8 cellular contexts compared by ENCODE assay signal in genomic region chr1:101291562-101292035, GRCh38. TPM values are rescaled to one million over a fixed set of nuclear protein-coding genes. Genes with fewer than 3 reads are reported as not detected.
DNase-seq lines count a peak whose midpoint lies in the region; ATAC-seq, FAIRE-seq and TF ChIP-seq lines count a peak whose summit lies in the region.

No MANE protein-coding gene starts in this region.

- peak overlapping the region; percentile 67 for H3K27ac Mint-ChIP-seq in activated T-helper 2 cell treated with anti-CD3 and anti-CD28 coated beads, Interferon-gamma antibody, Interleukin-2, Interleukin-4, amounts not matched to agents 10 μg/mL and 5 μg/mL and 100 μg/mL, durations not matched to agents 14 hours and 24 hours and 36 hours

- CTCF ChIA-PET in HepG2 (lab: Yijun Ruan, JAX; ENCODE audit: low intra/inter-chr PET ratio, low total read pairs): no interaction called here

- H3K27me3 ChIP-seq in HepG2 (ENCODE audit: control insufficient read depth in 1 of 2, insufficient read depth in 2 of 2, low read length in 2 of 2): no peaks in the 10 kb centered on the region

- FAIRE-seq in HepG2 (lab: Jason Lieb, UNC): peak; percentile 86

- no peaks in the 10 kb centered on the region for H3K9me3 Mint-ChIP-seq in activated T-helper 2 cell treated with anti-CD3 and anti-CD28 coated beads, Interferon-gamma antibody, Interleukin-2, Interleukin-4, amounts not matched to agents 10 μg/mL and 5 μg/mL and 100 μg/mL, durations not matched to agents 14 hours and 24 hours and 36 hours

- no peak overlapping the region for H3K9ac ChIP-seq in HepG2 (ENCODE audit: insufficient read depth, low read depth, low read length)

- TF ChIP-seq CTCF in AG09319 (IDR thresholded peaks at IDR 0.05; ENCODE audit: low read depth, low read length): no peak
- no peak for TF ChIP-seq CTCF in HepG2 (CRISPR knock-in tag; IDR thresholded peaks at IDR 0.05)

- POLR2A ChIA-PET in HepG2 (lab: Yijun Ruan, JAX): no interaction called here

- ATAC-seq in GM18511 (IDR thresholded peaks at IDR 0.05; ENCODE audit: unreplicated experiment) (peak; percentile 35), HepG2 (peak; percentile 79), GM21515 (IDR thresholded peaks at IDR 0.05; ENCODE audit: unreplicated experiment) (no peak)

- H3K9me3 ChIP-seq in HepG2 (ENCODE audit: low read length): no peaks in the 10 kb centered on the region

- H3K4me3 ChIP-seq in HepG2 (replicated peaks in 1 of 3; ENCODE audit: insufficient read depth in 1 of 3, low read depth in 2 of 3, low read length in 3 of 3): no peak overlapping the region

- DNase-seq in AG09319 (ENCODE audit: extremely low read depth, low read depth) (peak; percentile 69), NCI-H2107 (lab: John Stamatoyannopoulos, UW) (peak; percentile 49), HepG2 (ENCODE audit: low spot score) (peak; percentile 83), NCI-H1694 treated with DMSO at 0.1 percent for 48 hours (lab: John Stamatoyannopoulos, UW) (no peak), NCI-H82 treated with DMSO at 0.1 percent for 48 hours (lab: John Stamatoyannopoulos, UW; ENCODE audit: unreplicated experiment) (no peak)
- DNase-seq in activated T-helper 2 cell treated with anti-CD3 and anti-CD28 coated beads, Interferon-gamma antibody, Interleukin-2, Interleukin-4, amounts not matched to agents 10 μg/mL and 5 μg/mL and 100 μg/mL, durations not matched to agents 14 hours and 24 hours and 36 hours (ENCODE audit: low spot score): peak; percentile 50

- TF ChIP-seq RAD21 in HepG2 (CRISPR knock-in tag; IDR thresholded peaks at IDR 0.05): no peak

- H3K36me3 ChIP-seq in HepG2 (replicated peaks in 1 of 2; ENCODE audit: control insufficient read depth in 1 of 2, insufficient read depth in 2 of 2, low read length in 2 of 2): no peaks in the 10 kb centered on the region

- H3K4me3 Mint-ChIP-seq in activated T-helper 2 cell treated with anti-CD3 and anti-CD28 coated beads, Interferon-gamma antibody, Interleukin-2, Interleukin-4, amounts not matched to agents 10 μg/mL and 5 μg/mL and 100 μg/mL, durations not matched to agents 14 hours and 24 hours and 36 hours (ENCODE audit: low read depth): peak overlapping the region; percentile 46

- H3K4me1 ChIP-seq in HepG2 (ENCODE audit: insufficient read depth, low read length): peaks cover 51% of the 10 kb centered on the region

- 0% methylated on average over 2 of the region's 2 CpGs for WGBS in HepG2 (ENCODE audit: low lambda C conversion rate)

- BruUV-seq in HepG2 (replicated peaks; lab: Mats Ljungman, UMichigan): no TSS peak

- H3K27me3 Mint-ChIP-seq in activated T-helper 2 cell treated with anti-CD3 and anti-CD28 coated beads, Interferon-gamma antibody, Interleukin-2, Interleukin-4, amounts not matched to agents 10 μg/mL and 5 μg/mL and 100 μg/mL, durations not matched to agents 14 hours and 24 hours and 36 hours (ENCODE audit: low read depth): peaks cover 10% of the 10 kb centered on the region

- H3K4me1 Mint-ChIP-seq in activated T-helper 2 cell treated with anti-CD3 and anti-CD28 coated beads, Interferon-gamma antibody, Interleukin-2, Interleukin-4, amounts not matched to agents 10 μg/mL and 5 μg/mL and 100 μg/mL, durations not matched to agents 14 hours and 24 hours and 36 hours (ENCODE audit: low read depth): peaks cover 55% of the 10 kb centered on the region

- no peaks in the 10 kb centered on the region for H3K36me3 Mint-ChIP-seq in activated T-helper 2 cell treated with anti-CD3 and anti-CD28 coated beads, Interferon-gamma antibody, Interleukin-2, Interleukin-4, amounts not matched to agents 10 μg/mL and 5 μg/mL and 100 μg/mL, durations not matched to agents 14 hours and 24 hours and 36 hours (ENCODE audit: low read depth)

- H3K4me2 ChIP-seq in HepG2 (ENCODE audit: low read depth, low read length): peak overlapping the region; percentile 58

- H2AFZ ChIP-seq in HepG2 (ENCODE audit: low read length): no peak overlapping the region

- TF ChIP-seq EP300 in HepG2 (IDR thresholded peaks at IDR 0.05; ENCODE audit: low read depth in 2 of 2, low read length in 2 of 2): peak in 1 of 2 experiments; percentile 72; a peak in 1 of 4 replicates
- 0 out of 2 replicates have a peak, but pooled peaks have one; percentile 33 for TF ChIP-seq EP300 in HepG2 (CRISPR knock-in tag; IDR thresholded peaks at IDR 0.05; ENCODE audit: borderline replicate concordance)

- H3K27ac ChIP-seq in HepG2 (ENCODE audit: extremely low read length, insufficient read depth, low read length): peak overlapping the region; percentile 40

- intact Hi-C loops in activated T-helper 2 cell treated with anti-CD3 and anti-CD28 coated beads, Interferon-gamma antibody, Interleukin-2, Interleukin-4, amounts not matched to agents 10 μg/mL and 5 μg/mL and 100 μg/mL, durations not matched to agents 14 hours and 24 hours and 36 hours (cut with micrococcal nuclease): loop anchor here (1.0 to 10.0 kb wide), 13 partner anchors 31 to 847 kb away; partner anchors contain the start of gene VCAM1
- intact Hi-C loops in HepG2 (cut with micrococcal nuclease; ENCODE audit: unreplicated experiment): loop anchor here (1.0 kb wide), 1 partner anchor 54 kb away; the partner anchor contains the start of gene S1PR1

- TF ChIP-seq POLR2A in HepG2 (IDR thresholded peaks at IDR 0.05; ENCODE audit: insufficient read depth in 1 of 2, low read depth in 2 of 2, low read length in 2 of 2): no peak

- in situ Hi-C loops in HepG2 (cut with HindIII; ENCODE audit: extremely low pct_ligation_motif_present, low pct_unique_long_range_greater_than_20kb): no loop called here

- H4K20me1 ChIP-seq in HepG2 (ENCODE audit: insufficient read depth, low read length): no peaks in the 10 kb centered on the region

- no peaks in the 10 kb centered on the region for H3K79me2 ChIP-seq in HepG2 (ENCODE audit: insufficient read depth, low read length)

TF ChIP-seq in HepG2, 621 proteins besides CTCF, POLR2A, EP300 and RAD21 (continues in another document):
- peak; percentile 76; the same call in 1 of the 2 replicates for TF ChIP-seq ARNTL (CRISPR knock-in tag; IDR thresholded peaks at IDR 0.05)
- peak; percentile 66; the same call in 1 of the 2 replicates for TF ChIP-seq ZNF292 (CRISPR knock-in tag; IDR thresholded peaks at IDR 0.05; ENCODE audit: borderline replicate concordance, low read depth)
- 0 out of 2 replicates have a peak, but pooled peaks have one; percentile 33 for TF ChIP-seq ZNF317 (CRISPR knock-in tag; IDR thresholded peaks at IDR 0.05)
- no peak for TF ChIP-seq PITX1 (CRISPR knock-in tag; IDR thresholded peaks at IDR 0.05)
- TF ChIP-seq DNMT1 (CRISPR knock-in tag; IDR thresholded peaks at IDR 0.05): no peak
- TF ChIP-seq ARHGAP35 (CRISPR knock-in tag; IDR thresholded peaks at IDR 0.05; ENCODE audit: borderline replicate concordance): no peak
- TF ChIP-seq ZSCAN21 (CRISPR knock-in tag; IDR thresholded peaks at IDR 0.05; ENCODE audit: borderline replicate concordance): peak; percentile 51; the same call in 1 of the 2 replicates
- TF ChIP-seq PBX3 (CRISPR knock-in tag; IDR thresholded peaks at IDR 0.05; ENCODE audit: borderline replicate concordance): no peak
- TF ChIP-seq TBP (CRISPR knock-in tag; IDR thresholded peaks at IDR 0.05): no peak
- 0 out of 2 replicates have a peak, but pooled peaks have one; percentile 16 for TF ChIP-seq GFI1 (CRISPR knock-in tag; IDR thresholded peaks at IDR 0.05; ENCODE audit: borderline replicate concordance)

RNA-seq across cellular contexts. Expression of gene S1PR1, which starts 54.8 kb away (rescaled TPM):
- total RNA-seq in activated T-helper 2 cell treated with anti-CD3 and anti-CD28 coated beads, Interferon-gamma antibody, Interleukin-2, Interleukin-4, amounts not matched to agents 10 μg/mL and 5 μg/mL and 100 μg/mL, durations not matched to agents 14 hours and 24 hours and 36 hours: 71.0 and 73.0 TPM in 2 replicates
- not detected in 2 replicates for total RNA-seq in HepG2 (2016; rRNA removed; fragmentation: Illumina TruSeq; extraction: Trizol)
- not detected in 2 replicates for total RNA-seq in HepG2 (2016; cell fraction: cytosol; rRNA removed; fragmentation: Illumina TruSeq; extraction: Trizol; ENCODE audit: low read depth)
- total RNA-seq in HepG2 (2016; cell fraction: insoluble cytoplasmic fraction; rRNA removed; fragmentation: Illumina TruSeq; extraction: Trizol): not detected in 2 replicates
- not detected in 2 replicates for total RNA-seq in HepG2 (2016; cell fraction: membrane; rRNA removed; fragmentation: Illumina TruSeq; extraction: Trizol)
- total RNA-seq in HepG2 (2016; cell fraction: nucleus; rRNA removed; fragmentation: Illumina TruSeq; extraction: Trizol): not detected in 2 replicates
- not detected in 2 replicates for polyA plus RNA-seq in HepG2 (2011; rRNA removed)
- not detected in 2 replicates for polyA plus RNA-seq in HepG2 (2011; cell fraction: cytosol; rRNA removed)
- polyA plus RNA-seq in HepG2 (2011; cell fraction: nucleus; rRNA removed): not detected in 2 replicates
- not detected in 2 replicates for polyA plus RNA-seq in HepG2 (2012)
- polyA plus RNA-seq in HepG2 (2016; cell fraction: cytosol; fragmentation: Illumina TruSeq; extraction: Trizol; ENCODE audit: low read depth): not detected in 2 replicates
- not detected in 2 replicates for polyA plus RNA-seq in HepG2 (2016; cell fraction: insoluble cytoplasmic fraction; fragmentation: Illumina TruSeq; extraction: Trizol; ENCODE audit: low read depth)
- not detected in 2 replicates for polyA plus RNA-seq in HepG2 (2016; cell fraction: membrane; fragmentation: Illumina TruSeq; extraction: Trizol; ENCODE audit: low read depth)
- polyA plus RNA-seq in HepG2 (2016; cell fraction: nucleus; fragmentation: Illumina TruSeq; extraction: Trizol; ENCODE audit: insufficient read depth, low read depth): not detected in 2 replicates
- 0.33 TPM in 1 of 2 replicates, not detected in the other for polyA minus RNA-seq in HepG2 (2011; rRNA and poly(A)+ RNA removed; ENCODE audit: low replicate concordance)
- not detected in 2 replicates for polyA minus RNA-seq in HepG2 (2011; cell fraction: cytosol; rRNA and poly(A)+ RNA removed)
- not detected in 2 replicates for polyA minus RNA-seq in HepG2 (2011; cell fraction: nucleus; rRNA and poly(A)+ RNA removed)

Comparison
In these comparisons a context has a peak if more than half of its experiments do, and no peak if none do; other contexts are left out.
1. DNase-seq: peak in AG09319 (single experiment), NCI-H2107 (single experiment), activated T-helper 2 cell treated with anti-CD3 and anti-CD28 coated beads, Interferon-gamma antibody, Interleukin-2, Interleukin-4, amounts not matched to agents 10 μg/mL and 5 μg/mL and 100 μg/mL, durations not matched to agents 14 hours and 24 hours and 36 hours (single experiment) and HepG2 (single experiment); none in NCI-H1694 treated with DMSO at 0.1 percent for 48 hours (single experiment) and NCI-H82 treated with DMSO at 0.1 percent for 48 hours (single experiment).
2. RNA of gene S1PR1, which starts 54.8 kb away (total RNA-seq): 71.0 to 73.0 TPM in activated T-helper 2 cell treated with anti-CD3 and anti-CD28 coated beads, Interferon-gamma antibody, Interleukin-2, Interleukin-4, amounts not matched to agents 10 μg/mL and 5 μg/mL and 100 μg/mL, durations not matched to agents 14 hours and 24 hours and 36 hours; not detected in HepG2; every median in the first group is over 10 times any median in the second.